In the genomic region with DNA sequence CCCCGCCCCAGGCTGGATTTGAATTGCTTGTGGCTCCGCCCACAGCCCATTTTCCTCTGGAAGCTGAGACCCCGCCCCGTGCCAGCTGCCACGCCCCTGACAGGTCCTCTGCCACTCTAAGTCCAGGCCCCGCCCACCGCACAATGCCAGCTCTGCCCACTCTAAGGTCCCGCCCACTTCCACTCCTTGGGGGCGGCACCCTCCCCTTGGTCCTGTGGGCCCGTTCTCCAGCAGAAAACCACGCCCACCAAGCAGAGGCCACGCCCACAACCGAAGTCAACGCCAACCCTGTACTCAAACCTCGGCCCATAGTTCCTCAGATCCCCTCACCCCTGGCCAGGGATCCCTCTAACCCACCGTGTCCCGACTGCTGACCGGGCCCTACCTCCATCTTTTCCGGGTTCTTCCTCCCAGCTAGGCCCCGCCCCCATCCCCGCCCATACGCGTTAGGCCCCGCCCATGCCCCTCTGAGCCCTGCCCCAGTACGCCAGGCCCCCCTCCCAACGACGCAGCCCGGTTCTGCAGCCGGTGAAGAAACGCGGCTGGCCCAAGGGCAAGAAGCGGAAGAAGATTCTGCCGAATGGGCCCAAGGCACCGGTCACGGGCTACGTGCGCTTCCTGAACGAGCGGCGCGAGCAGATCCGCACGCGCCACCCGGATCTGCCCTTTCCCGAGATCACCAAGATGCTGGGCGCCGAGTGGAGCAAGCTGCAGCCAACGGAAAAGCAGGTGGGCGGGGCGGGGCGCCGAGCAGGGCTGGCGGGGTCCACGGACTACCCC, we compare ENCODE assay signal across 8 cellular contexts. TPM values are rescaled to one million over a fixed set of nuclear protein-coding genes. Genes with fewer than 3 reads are reported as not detected.
DNase-seq lines count a peak whose midpoint lies in the region; ATAC-seq and TF ChIP-seq lines count a peak whose summit lies in the region.

No MANE protein-coding gene starts in this region.

- H3K27ac ChIP-seq in 22Rv1, result peak overlapping the region; percentile 98
- peak overlapping the region; percentile 66 for H3K27ac ChIP-seq in VCaP
- no peak overlapping the region for H3K27ac ChIP-seq in skeletal muscle tissue (ENCODE audit: low read depth, low read length)

- in situ Hi-C loops in T47D (cut with HindIII; ENCODE audit: low pct_unique_long_range_greater_than_20kb, low sequenced_read_pairs), result no loop called here

- no peaks in the 10 kb centered on the region for H3K27me3 ChIP-seq in skeletal muscle tissue (ENCODE audit: control insufficient read depth in 3 of 3, insufficient read depth in 3 of 3, low read length in 3 of 3)

- peaks cover 15 to 19% (median 17%) of the 10 kb centered on the region in 3 donors for H3K4me1 ChIP-seq in skeletal muscle tissue (ENCODE audit: control insufficient read depth in 3 of 3, insufficient read depth in 3 of 3, low read length in 3 of 3)

- ATAC-seq in GM18907 (IDR thresholded peaks at IDR 0.05; ENCODE audit: unreplicated experiment), result peak; percentile 35
- no peak for ATAC-seq in HG03521 (IDR thresholded peaks at IDR 0.05; ENCODE audit: unreplicated experiment)

- TF ChIP-seq CTCF in 22Rv1 (IDR thresholded peaks at IDR 0.05) (no peak), VCaP (conservative IDR thresholded peaks at IDR 0.05) (no peak)

- peak; percentile 30 for DNase-seq in NCI-H2107 treated with DMSO at 0.1 percent for 48 hours (lab: John Stamatoyannopoulos, UW; ENCODE audit: unreplicated experiment)
- peak; percentile 79 to 98 for DNase-seq in T47D (ENCODE audit: low read depth in 1 of 2, low spot score in 1 of 2)
- peak; percentile 85 for DNase-seq in iPS-NIHi11 (ENCODE audit: low spot score)

- H3K9me3 ChIP-seq in skeletal muscle tissue (ENCODE audit: control insufficient read depth in 3 of 3, low read length in 3 of 3), result no peaks in the 10 kb centered on the region

- peak overlapping the region; percentile 72 to 74 (median 74) for H3K4me3 ChIP-seq in skeletal muscle tissue (ENCODE audit: low read length in 3 of 3)

- H3K9ac ChIP-seq in skeletal muscle tissue (ENCODE audit: low read depth in 1 of 3, low read length in 3 of 3), result no peak overlapping the region

- no peaks in the 10 kb centered on the region for H3K36me3 ChIP-seq in skeletal muscle tissue (ENCODE audit: control insufficient read depth in 3 of 3, insufficient read depth in 3 of 3, low read length in 3 of 3)

RNA-seq across cellular contexts. Expression of gene HMG20B, which starts 1.3 kb away (rescaled TPM):
- total RNA-seq in skeletal muscle tissue, result 28.7 TPM

RNA-seq across cellular contexts. Expression of gene GIPC3, which starts 11.2 kb away (rescaled TPM):
- total RNA-seq in skeletal muscle tissue, result not detected

RNA-seq across cellular contexts. Expression of gene MFSD12, which starts 16.7 kb away (rescaled TPM):
- 18.8 TPM for total RNA-seq in skeletal muscle tissue

RNA-seq across cellular contexts. Expression of gene TBXA2R, which starts 32.6 kb away (rescaled TPM):
- total RNA-seq in skeletal muscle tissue, result under 0.01 TPM

RNA-seq across cellular contexts. Expression of gene TEKTIP1, which starts 35.1 kb away (rescaled TPM):
- not detected for total RNA-seq in skeletal muscle tissue

Comparison
In these comparisons a context has a peak if more than half of its experiments do, and no peak if none do; other contexts are left out.
1. DNase-seq: peak in every context shown above with its lines; median percentile 88 in T47D; 85 in iPS-NIHi11; 30 in NCI-H2107 treated with DMSO at 0.1 percent for 48 hours.